10 cellular contexts compared by ENCODE assay signal in the genomic region with DNA sequence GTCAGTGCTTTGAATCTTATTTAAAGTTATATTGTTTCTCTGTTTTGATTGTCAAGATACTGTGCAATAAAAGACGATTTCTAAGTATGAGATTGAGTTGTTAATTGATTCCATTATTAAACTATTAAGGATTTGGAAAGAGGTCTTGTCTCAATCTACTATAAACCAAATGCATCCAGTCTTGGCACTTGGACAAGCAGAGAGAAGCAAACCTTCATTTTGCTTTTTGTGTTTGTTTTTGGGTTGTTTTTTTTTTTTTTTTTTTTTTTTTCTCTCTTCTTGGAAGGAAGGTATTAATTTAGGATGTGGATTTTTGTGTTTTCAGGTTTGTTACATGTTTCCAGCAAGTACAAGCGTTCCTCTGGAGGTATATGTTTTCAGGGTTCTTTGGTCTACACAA. TPM values are rescaled to one million over a fixed set of nuclear protein-coding genes. Genes with fewer than 3 reads are reported as not detected.
DNase-seq lines count a peak whose midpoint lies in the region; ATAC-seq and TF ChIP-seq lines count a peak whose summit lies in the region.
"Had no signal": no experiment of that assay in that cellular context is flagged by ENCODE, and none has a peak within 500 bp of the region (broad histone marks: within the 10 kb centered on the region; RNA-seq: fewer than 3 reads in every experiment).

No MANE protein-coding gene starts in this region.

- H3K4me1 ChIP-seq in adipocyte (ENCODE audit: control insufficient read depth, insufficient read depth, low read length) (peaks cover 32% of the 10 kb centered on the region), transverse colon (peaks cover 12 to 35% (median 26%) of the 10 kb centered on the region in 4 donors)

- H3K9me3 Mint-ChIP-seq in activated naive CD4-positive, alpha-beta T cell treated with anti-CD3 and anti-CD28 coated beads, Interleukin-2, amount 10 ng/mL, durations not matched to agents 7 days and 5 days, result no peaks in the 10 kb centered on the region
- no peaks in the 10 kb centered on the region for H3K9me3 Mint-ChIP-seq in memory B cell

- no peak for TF ChIP-seq POLR2A in transverse colon (IDR thresholded peaks at IDR 0.05)

- CTCF ChIA-PET in activated naive CD4-positive, alpha-beta T cell treated with anti-CD3 and anti-CD28 coated beads, Interleukin-2, amount 10 ng/mL, durations not matched to agents 7 days and 5 days (lab: Charles Lee), result interaction anchor here (0.6 to 1.6 kb wide), 4 partner anchors 9 to 966 kb away, joined by 3 to 4 read pairs (median 3); no protein-coding TSS in a partner anchor

- TF ChIP-seq EP300 in transverse colon (IDR thresholded peaks at IDR 0.05; ENCODE audit: low read depth), result no peak

- DNase-seq in activated naive CD4-positive, alpha-beta T cell treated with anti-CD3 and anti-CD28 coated beads, Interleukin-2, amount 10 ng/mL, durations not matched to agents 7 days and 5 days, result no peak
- DNase-seq in activated naive CD4-positive, alpha-beta T cell treated with anti-CD3 and anti-CD28 coated beads, Interleukin-2, amount 50 U/mL, for 16 hours, result no peak
- peak; percentile 14 for DNase-seq in adipocyte (ENCODE audit: low read depth)
- DNase-seq in memory B cell (ENCODE audit: low spot score in 2 of 2), result no peak
- no peak for DNase-seq in transverse colon
- no peak for DNase-seq in NCI-H524 treated with DMSO at 0.1 percent for 48 hours (lab: John Stamatoyannopoulos, UW)
- DNase-seq: COR-L47, NCI-H226 had no signal

- H3K36me3 ChIP-seq in adipocyte (ENCODE audit: control insufficient read depth, insufficient read depth, low read length, severe bottlenecking) (no peaks in the 10 kb centered on the region), transverse colon (no peaks in the 10 kb centered on the region)

- in situ Hi-C loops in transverse colon (cut with MboI; ENCODE audit: low pct_ligation_motif_present in 1 of 4, low pct_unique_long_range_greater_than_20kb in 1 of 4, low sequenced_read_pairs in 3 of 4), result no loop called here

- peak overlapping the region; percentile 97 for H3K9ac ChIP-seq in adipocyte (ENCODE audit: low read length)

- intact Hi-C loops in transverse colon (cut with DNase I; ENCODE audit: low total_unique reads), result no loop called here

- H3K4me3 ChIP-seq in adipocyte (ENCODE audit: low read length) (peak overlapping the region; percentile 92), transverse colon (peak overlapping the region in 3 of 4 donors; percentile 81 to 96 (median 87))

- H3K27me3 ChIP-seq in adipocyte (replicated peaks; ENCODE audit: control insufficient read depth, insufficient read depth, low read length) (no peaks in the 10 kb centered on the region), transverse colon (no peaks in the 10 kb centered on the region)

- ATAC-seq in memory B cell (ENCODE audit: low read depth) (no peak), GM18858 (IDR thresholded peaks at IDR 0.05; ENCODE audit: unreplicated experiment) (no peak), HG03469 (IDR thresholded peaks at IDR 0.05; ENCODE audit: unreplicated experiment) (no peak)

- H3K9me3 ChIP-seq in adipocyte (ENCODE audit: control insufficient read depth, low read length) (no peaks in the 10 kb centered on the region), transverse colon (no peaks in the 10 kb centered on the region)

- peak overlapping the region in 2 of 4 donors; percentile 98 to 100 for H3K27ac ChIP-seq in transverse colon

- peaks cover 24% of the 10 kb centered on the region for H3K4me1 Mint-ChIP-seq in activated naive CD4-positive, alpha-beta T cell treated with anti-CD3 and anti-CD28 coated beads, Interleukin-2, amount 10 ng/mL, durations not matched to agents 7 days and 5 days
- peaks cover 35% of the 10 kb centered on the region for H3K4me1 Mint-ChIP-seq in memory B cell

- H3K4me3 Mint-ChIP-seq in activated naive CD4-positive, alpha-beta T cell treated with anti-CD3 and anti-CD28 coated beads, Interleukin-2, amount 10 ng/mL, durations not matched to agents 7 days and 5 days, result peak overlapping the region; percentile 75
- peak overlapping the region; percentile 89 for H3K4me3 Mint-ChIP-seq in memory B cell

- 64 to 66% methylated on average over 2 of the region's 2 CpGs for WGBS in transverse colon (ENCODE audit: low coverage in 1 of 2), 2 donors

- no peak overlapping the region for H3K27ac Mint-ChIP-seq in activated naive CD4-positive, alpha-beta T cell treated with anti-CD3 and anti-CD28 coated beads, Interleukin-2, amount 10 ng/mL, durations not matched to agents 7 days and 5 days
- H3K27ac Mint-ChIP-seq in memory B cell, result peak overlapping the region; percentile 82

- peaks cover 31% of the 10 kb centered on the region for H3K27me3 Mint-ChIP-seq in activated naive CD4-positive, alpha-beta T cell treated with anti-CD3 and anti-CD28 coated beads, Interleukin-2, amount 10 ng/mL, durations not matched to agents 7 days and 5 days
- H3K27me3 Mint-ChIP-seq in memory B cell, result no peaks in the 10 kb centered on the region

- TF ChIP-seq CTCF in transverse colon (IDR thresholded peaks at IDR 0.05), result no peak

- H3K36me3 Mint-ChIP-seq in activated naive CD4-positive, alpha-beta T cell treated with anti-CD3 and anti-CD28 coated beads, Interleukin-2, amount 10 ng/mL, durations not matched to agents 7 days and 5 days, result peaks cover 1% of the 10 kb centered on the region
- no peaks in the 10 kb centered on the region for H3K36me3 Mint-ChIP-seq in memory B cell

RNA-seq across cellular contexts. Expression of a gene that starts 1.6 kb away (rescaled TPM):
- 10 to 100 TPM in 3 of 4 donors, 1 to 10 TPM in 1; 8.6 to 20.6 (median 11.3) TPM for total RNA-seq in transverse colon

RNA-seq across cellular contexts. Expression of a gene that starts 42.1 kb away (rescaled TPM):
- total RNA-seq in transverse colon, result 10 to 100 TPM; 13.5 to 36.2 (median 26.8) TPM
